1 cellular context compared by ENCODE assay signal in genomic region chr7:96331233-96331632, GRCh38.
TF ChIP-seq lines count a peak whose summit lies in the region.

No MANE protein-coding gene starts in this region.

TF ChIP-seq in HepG2, 621 proteins besides CTCF, POLR2A, EP300 and RAD21 (continues in another document):
- TF ChIP-seq ZNF546 (CRISPR knock-in tag; conservative IDR thresholded peaks at IDR 0.05), result no peak
- TF ChIP-seq E2F2 (CRISPR knock-in tag; IDR thresholded peaks at IDR 0.05; ENCODE audit: borderline replicate concordance), result no peak
- TF ChIP-seq ZBTB3 (CRISPR knock-in tag; IDR thresholded peaks at IDR 0.05; ENCODE audit: borderline replicate concordance, low read depth), result no peak
- TF ChIP-seq SATB2 (CRISPR knock-in tag; IDR thresholded peaks at IDR 0.05), result no peak
- TF ChIP-seq SPEN (CRISPR knock-in tag; IDR thresholded peaks at IDR 0.05; ENCODE audit: low read depth), result no peak
- no peak for TF ChIP-seq ZNF24 (IDR thresholded peaks at IDR 0.05)
- TF ChIP-seq HNF4A (CRISPR knock-in tag; IDR thresholded peaks at IDR 0.05), result no peak
- TF ChIP-seq ETS1 (CRISPR knock-in tag; IDR thresholded peaks at IDR 0.05), result no peak
- no peak for TF ChIP-seq ZNF136 (CRISPR knock-in tag; IDR thresholded peaks at IDR 0.05; ENCODE audit: low read depth)
- TF ChIP-seq SIN3B (IDR thresholded peaks at IDR 0.05; ENCODE audit: low read length), result no peak
- TF ChIP-seq FOSL2 (CRISPR knock-in tag; IDR thresholded peaks at IDR 0.05), result peak; percentile 85
- TF ChIP-seq MED1 (CRISPR knock-in tag; IDR thresholded peaks at IDR 0.05), result 0 out of 2 replicates have a peak, but pooled peaks have one; percentile 14
- TF ChIP-seq ATF4 (CRISPR knock-in tag; IDR thresholded peaks at IDR 0.05), result 0 out of 4 replicates have a peak, but pooled peaks of 1 of the 2 experiments have one; percentile 15
- no peak for TF ChIP-seq ZNF264 (CRISPR knock-in tag; IDR thresholded peaks at IDR 0.05)
- TF ChIP-seq ZNF318 (CRISPR knock-in tag; IDR thresholded peaks at IDR 0.05), result no peak
- no peak for TF ChIP-seq ZNF44 (CRISPR knock-in tag; IDR thresholded peaks at IDR 0.05)
- no peak for TF ChIP-seq NFE2L1 (CRISPR knock-in tag; IDR thresholded peaks at IDR 0.05; ENCODE audit: borderline replicate concordance)
- TF ChIP-seq MAZ (IDR thresholded peaks at IDR 0.05; ENCODE audit: borderline replicate concordance, low read depth, low read length), result no peak
- TF ChIP-seq MAZ (CRISPR knock-in tag; IDR thresholded peaks at IDR 0.05; ENCODE audit: low read depth), result no peak
- TF ChIP-seq ZBTB26 (CRISPR knock-in tag; IDR thresholded peaks at IDR 0.05; ENCODE audit: borderline replicate concordance), result no peak
- TF ChIP-seq ZBTB7A (CRISPR knock-in tag; IDR thresholded peaks at IDR 0.05), result no peak
- TF ChIP-seq HOXD1 (CRISPR knock-in tag; IDR thresholded peaks at IDR 0.05), result no peak
- TF ChIP-seq AHDC1 (CRISPR knock-in tag; IDR thresholded peaks at IDR 0.05; ENCODE audit: borderline replicate concordance), result no peak
- TF ChIP-seq KDM2A (CRISPR knock-in tag; IDR thresholded peaks at IDR 0.05; ENCODE audit: borderline replicate concordance, low read depth), result no peak
- TF ChIP-seq FOXJ3 (CRISPR knock-in tag; IDR thresholded peaks at IDR 0.05; ENCODE audit: borderline replicate concordance), result no peak
- TF ChIP-seq ZFP90 (CRISPR knock-in tag; IDR thresholded peaks at IDR 0.05; ENCODE audit: borderline replicate concordance), result no peak
- TF ChIP-seq ZKSCAN1 (IDR thresholded peaks at IDR 0.05; ENCODE audit: low read length), result no peak
- TF ChIP-seq HNF1B (CRISPR knock-in tag; IDR thresholded peaks at IDR 0.05), result no peak
- no peak for TF ChIP-seq ARNT (IDR thresholded peaks at IDR 0.05)
- TF ChIP-seq FLYWCH1 (CRISPR knock-in tag; IDR thresholded peaks at IDR 0.05), result no peak
- peak; percentile 63; the same call in 1 of the 2 replicates for TF ChIP-seq FOXA3 (CRISPR knock-in tag; IDR thresholded peaks at IDR 0.05)
- TF ChIP-seq CREM (IDR thresholded peaks at IDR 0.05), result no peak
- no peak for TF ChIP-seq CREM (CRISPR knock-in tag; IDR thresholded peaks at IDR 0.05)
- no peak for TF ChIP-seq ATF1 (CRISPR knock-in tag; IDR thresholded peaks at IDR 0.05)
- TF ChIP-seq HMG20A (CRISPR knock-in tag; IDR thresholded peaks at IDR 0.05; ENCODE audit: borderline replicate concordance), result peak; percentile 37; the same call in 1 of the 2 replicates
- TF ChIP-seq FOXC1 (CRISPR knock-in tag; IDR thresholded peaks at IDR 0.05; ENCODE audit: borderline replicate concordance), result no peak
- no peak for TF ChIP-seq ELF1 (CRISPR knock-in tag; IDR thresholded peaks at IDR 0.05)
- TF ChIP-seq FOSL1 (CRISPR knock-in tag; IDR thresholded peaks at IDR 0.05; ENCODE audit: borderline replicate concordance), result 0 out of 2 replicates have a peak, but pooled peaks have one; percentile 29
- TF ChIP-seq ZNF576 (CRISPR knock-in tag; IDR thresholded peaks at IDR 0.05), result no peak
- TF ChIP-seq ZBTB14 (CRISPR knock-in tag; IDR thresholded peaks at IDR 0.05), result no peak
- TF ChIP-seq RBFOX2 (IDR thresholded peaks at IDR 0.05; ENCODE audit: low read depth, low read length), result no peak
- TF ChIP-seq FOXM1 (CRISPR knock-in tag; IDR thresholded peaks at IDR 0.05), result no peak
- no peak for TF ChIP-seq NONO (IDR thresholded peaks at IDR 0.05)
- no peak for TF ChIP-seq NONO (CRISPR knock-in tag; conservative IDR thresholded peaks at IDR 0.05)
- peak in 1 of 2 experiments; percentile 32; a peak in 1 of 4 replicates for TF ChIP-seq NR2F1 (CRISPR knock-in tag; IDR thresholded peaks at IDR 0.05)
